Comparison of ENCODE assay signal across 11 cellular contexts in genomic region chr20:1184260-1184637, GRCh38. TPM values are rescaled to one million over a fixed set of nuclear protein-coding genes. Genes with fewer than 3 reads are reported as not detected.
DNase-seq lines count a peak whose midpoint lies in the region; ATAC-seq, FAIRE-seq and TF ChIP-seq lines count a peak whose summit lies in the region.
"Had no signal": no experiment of that assay in that cellular context is flagged by ENCODE, and none has a peak within 500 bp of the region (broad histone marks: within the 10 kb centered on the region; RNA-seq: fewer than 3 reads in every experiment).

No MANE protein-coding gene starts in this region.

- H3K27me3 ChIP-seq in right atrium auricular region = no peaks in the 10 kb centered on the region
- H3K27me3 ChIP-seq in astrocyte (ENCODE audit: insufficient read depth, low read length) = peaks cover 45% of the 10 kb centered on the region
- H3K27me3 ChIP-seq in upper lobe of left lung = peaks cover 0 to 16% (median 7%) of the 10 kb centered on the region in 4 donors
- peaks cover 7% of the 10 kb centered on the region for H3K27me3 ChIP-seq in ascending aorta

- H3K9ac ChIP-seq in astrocyte (ENCODE audit: low read length) = no peak overlapping the region

- peaks cover 8% of the 10 kb centered on the region for H4K20me1 ChIP-seq in astrocyte (ENCODE audit: insufficient read depth, low read length)

- intact Hi-C loops in Right ventricle myocardium superior (cut with DNase I) = no loop called here
- intact Hi-C loops in ascending aorta (cut with DNase I) = no loop called here

- peaks cover 34% of the 10 kb centered on the region for H3K27me3 Mint-ChIP-seq in astrocyte (ENCODE audit: low read depth, unreplicated experiment)
- peaks cover 15% of the 10 kb centered on the region for H3K27me3 Mint-ChIP-seq in memory B cell

- WGBS in upper lobe of left lung, 2 donors = 23 to 41% methylated on average over 11 to 13 of the region's 13 CpGs

- H3K9me3 ChIP-seq in right atrium auricular region (no peaks in the 10 kb centered on the region), astrocyte (ENCODE audit: insufficient read depth, low read depth, low read length) (no peaks in the 10 kb centered on the region), upper lobe of left lung (no peaks in the 10 kb centered on the region), ascending aorta (no peaks in the 10 kb centered on the region)

- H3K36me3 ChIP-seq in right atrium auricular region (no peaks in the 10 kb centered on the region), astrocyte (ENCODE audit: insufficient read depth, low read length) (no peaks in the 10 kb centered on the region), upper lobe of left lung (peaks cover 0 to 14% (median 0%) of the 10 kb centered on the region in 4 donors), ascending aorta (no peaks in the 10 kb centered on the region)

- TF ChIP-seq CTCF in right atrium auricular region (IDR thresholded peaks at IDR 0.05) = no peak
- TF ChIP-seq CTCF in astrocyte (IDR thresholded peaks at IDR 0.05; ENCODE audit: insufficient read depth, low read depth, low read length) = no peak
- TF ChIP-seq CTCF in upper lobe of left lung (IDR thresholded peaks at IDR 0.05) = no peak
- TF ChIP-seq CTCF in ascending aorta (IDR thresholded peaks at IDR 0.05) = no peak

- H3K4me2 ChIP-seq in astrocyte (ENCODE audit: low read length) = no peak overlapping the region

- no peaks in the 10 kb centered on the region for H3K79me2 ChIP-seq in astrocyte (ENCODE audit: insufficient read depth, low read length)

- H3K27ac ChIP-seq in right atrium auricular region (no peak overlapping the region), astrocyte (ENCODE audit: low read depth, low read length) (no peak overlapping the region), upper lobe of left lung (no peak overlapping the region), ascending aorta (no peak overlapping the region)
- H3K27ac ChIP-seq: C4-2B had no signal

- H3K4me1 ChIP-seq in right atrium auricular region (peaks cover 0 to 37% of the 10 kb centered on the region in 2 donors), astrocyte (ENCODE audit: insufficient read depth, low read length) (no peaks in the 10 kb centered on the region), upper lobe of left lung (peaks cover 13 to 24% (median 20%) of the 10 kb centered on the region in 4 donors), ascending aorta (peaks cover 4% of the 10 kb centered on the region in 2 donors)

- H3K4me3 ChIP-seq in right atrium auricular region = peak overlapping the region; percentile 52 to 67
- no peak overlapping the region for H3K4me3 ChIP-seq in astrocyte (ENCODE audit: insufficient read depth, low read depth, low read length)
- peak overlapping the region in 3 of 4 donors; percentile 53 to 69 (median 60) for H3K4me3 ChIP-seq in upper lobe of left lung
- no peak overlapping the region for H3K4me3 ChIP-seq in ascending aorta

- no peak for FAIRE-seq in astrocyte (lab: Jason Lieb, UNC)
- FAIRE-seq: islet of Langerhans had no signal

- ATAC-seq in Right ventricle myocardium superior (ENCODE audit: poor library complexity) (no peak), memory B cell (ENCODE audit: low read depth) (no peak), upper lobe of left lung (ENCODE audit: low FRiP score in 2 of 2) (no peak), GM18520 (IDR thresholded peaks at IDR 0.05; ENCODE audit: unreplicated experiment) (no peak)

- H3K27ac Mint-ChIP-seq in astrocyte (ENCODE audit: unreplicated experiment) = peak overlapping the region; percentile 48
- no peak overlapping the region for H3K27ac Mint-ChIP-seq in memory B cell

- no peak for TF ChIP-seq EP300 in upper lobe of left lung (IDR thresholded peaks at IDR 0.05)

- no peaks in the 10 kb centered on the region for H3K4me1 Mint-ChIP-seq in astrocyte (ENCODE audit: low read depth, unreplicated experiment)
- peaks cover 15% of the 10 kb centered on the region for H3K4me1 Mint-ChIP-seq in memory B cell

- peak overlapping the region; percentile 87 for H3K4me3 Mint-ChIP-seq in astrocyte (ENCODE audit: unreplicated experiment)
- peak overlapping the region; percentile 62 for H3K4me3 Mint-ChIP-seq in memory B cell

- H3K9me3 Mint-ChIP-seq in astrocyte (ENCODE audit: unreplicated experiment) (peaks cover 4% of the 10 kb centered on the region), memory B cell (no peaks in the 10 kb centered on the region)

- H2AFZ ChIP-seq in astrocyte (ENCODE audit: low read depth, low read length) = no peak overlapping the region

- no peak for TF ChIP-seq POLR2A in upper lobe of left lung (IDR thresholded peaks at IDR 0.05)

- H3K36me3 Mint-ChIP-seq in astrocyte (ENCODE audit: low read depth, unreplicated experiment) = peaks cover 1% of the 10 kb centered on the region
- no peaks in the 10 kb centered on the region for H3K36me3 Mint-ChIP-seq in memory B cell

- DNase-seq in right atrium auricular region (ENCODE audit: low spot score) = no peak
- no peak for DNase-seq in Right ventricle myocardium superior
- DNase-seq in astrocyte (ENCODE audit: low read depth) = no peak
- DNase-seq in memory B cell (ENCODE audit: low spot score in 2 of 2) = no peak
- DNase-seq in upper lobe of left lung = no peak
- no peak for DNase-seq in GM19240 (ENCODE audit: insufficient read length, low spot score)
- DNase-seq in ascending aorta (ENCODE audit: low spot score in 2 of 2) = no peak
- DNase-seq: NCI-H187 treated with DMSO at 0.1 percent for 48 hours had no signal

RNA-seq across cellular contexts. Expression of gene TMEM74B, which starts 0.5 kb away (rescaled TPM):
- total RNA-seq in right atrium auricular region (1 to 10 TPM in 1 of 2 donors, under 1 TPM in 1; 0.83 to 4.6 TPM), Right ventricle myocardium superior (5.2 TPM), astrocyte (2.1 and 2.4 TPM in 2 replicates), upper lobe of left lung (10 to 100 TPM in 5 of 6 donors, 1 to 10 TPM in 1; 9.3 to 85.9 (median 11.5) TPM), ascending aorta (not detected)

RNA-seq across cellular contexts. Expression of gene C20orf202, which starts 19.0 kb away (rescaled TPM):
- total RNA-seq in right atrium auricular region (under 1 TPM in 1 of 2 donors, not detected in 1; 0.20 TPM), Right ventricle myocardium superior (0.35 TPM), astrocyte (not detected in 2 replicates), upper lobe of left lung (1 to 10 TPM in 1 of 6 donors, under 1 TPM in 3, not detected in 2; 0.55 to 1.7 (median 0.86) TPM), ascending aorta (not detected)

RNA-seq across cellular contexts. Expression of gene RAD21L1, which starts 41.6 kb away (rescaled TPM):
- total RNA-seq in right atrium auricular region = not detected
- total RNA-seq in Right ventricle myocardium superior = not detected
- total RNA-seq in astrocyte = 0.34 TPM in 1 of 2 replicates, not detected in the other
- total RNA-seq in upper lobe of left lung = not detected
- total RNA-seq in ascending aorta = not detected

Comparison
In these comparisons a context has a peak if more than half of its experiments do, and no peak if none do; other contexts are left out.
1. H3K4me3 ChIP-seq: peak in right atrium auricular region (2 of 2) and upper lobe of left lung (3 of 4); none in astrocyte (single experiment) and ascending aorta (0 of 2).